Comparison of ENCODE assay signal across 1 cellular context in the genomic region with DNA sequence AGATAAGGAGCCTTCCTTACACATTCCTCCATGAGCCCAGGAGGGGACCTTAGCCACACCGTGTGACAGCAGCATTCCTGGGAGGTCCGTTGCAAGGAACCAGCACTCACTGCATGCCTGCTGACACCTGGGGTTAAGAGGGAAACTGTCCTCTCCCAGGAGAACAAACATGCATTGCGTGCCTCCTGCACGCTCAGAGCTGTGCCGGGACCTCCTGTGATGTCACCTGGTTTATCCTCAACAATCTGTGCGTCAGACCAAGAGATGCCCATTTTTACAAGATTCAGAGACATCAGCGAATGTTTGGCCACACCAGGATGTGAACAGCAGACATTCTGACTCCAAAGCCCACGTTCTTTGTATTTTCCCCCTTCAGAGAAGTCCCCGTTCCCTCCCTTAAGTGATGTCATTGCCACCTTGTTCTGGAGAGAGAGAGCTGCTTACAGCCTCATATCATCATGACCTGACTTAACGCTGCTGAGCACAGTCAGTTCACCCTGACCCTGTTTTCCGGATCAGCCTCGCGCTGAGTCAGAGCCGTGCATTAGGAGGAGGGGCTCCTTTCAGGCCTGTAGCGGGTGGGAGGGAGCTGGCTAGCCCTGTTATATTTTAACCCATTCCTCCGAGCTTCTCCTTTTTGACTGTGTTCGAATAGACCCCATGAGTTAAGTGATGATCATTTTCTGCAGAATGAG.
A peak's percentile ranks its signal among the peaks of the same experiment; 100 is the strongest.
TF ChIP-seq lines count a peak whose summit lies in the region.

No MANE protein-coding gene starts in this region.

TF ChIP-seq in HepG2, 621 proteins besides CTCF, POLR2A, EP300 and RAD21 (continued from another document and continues in another):
- TF ChIP-seq, protein P1, sequence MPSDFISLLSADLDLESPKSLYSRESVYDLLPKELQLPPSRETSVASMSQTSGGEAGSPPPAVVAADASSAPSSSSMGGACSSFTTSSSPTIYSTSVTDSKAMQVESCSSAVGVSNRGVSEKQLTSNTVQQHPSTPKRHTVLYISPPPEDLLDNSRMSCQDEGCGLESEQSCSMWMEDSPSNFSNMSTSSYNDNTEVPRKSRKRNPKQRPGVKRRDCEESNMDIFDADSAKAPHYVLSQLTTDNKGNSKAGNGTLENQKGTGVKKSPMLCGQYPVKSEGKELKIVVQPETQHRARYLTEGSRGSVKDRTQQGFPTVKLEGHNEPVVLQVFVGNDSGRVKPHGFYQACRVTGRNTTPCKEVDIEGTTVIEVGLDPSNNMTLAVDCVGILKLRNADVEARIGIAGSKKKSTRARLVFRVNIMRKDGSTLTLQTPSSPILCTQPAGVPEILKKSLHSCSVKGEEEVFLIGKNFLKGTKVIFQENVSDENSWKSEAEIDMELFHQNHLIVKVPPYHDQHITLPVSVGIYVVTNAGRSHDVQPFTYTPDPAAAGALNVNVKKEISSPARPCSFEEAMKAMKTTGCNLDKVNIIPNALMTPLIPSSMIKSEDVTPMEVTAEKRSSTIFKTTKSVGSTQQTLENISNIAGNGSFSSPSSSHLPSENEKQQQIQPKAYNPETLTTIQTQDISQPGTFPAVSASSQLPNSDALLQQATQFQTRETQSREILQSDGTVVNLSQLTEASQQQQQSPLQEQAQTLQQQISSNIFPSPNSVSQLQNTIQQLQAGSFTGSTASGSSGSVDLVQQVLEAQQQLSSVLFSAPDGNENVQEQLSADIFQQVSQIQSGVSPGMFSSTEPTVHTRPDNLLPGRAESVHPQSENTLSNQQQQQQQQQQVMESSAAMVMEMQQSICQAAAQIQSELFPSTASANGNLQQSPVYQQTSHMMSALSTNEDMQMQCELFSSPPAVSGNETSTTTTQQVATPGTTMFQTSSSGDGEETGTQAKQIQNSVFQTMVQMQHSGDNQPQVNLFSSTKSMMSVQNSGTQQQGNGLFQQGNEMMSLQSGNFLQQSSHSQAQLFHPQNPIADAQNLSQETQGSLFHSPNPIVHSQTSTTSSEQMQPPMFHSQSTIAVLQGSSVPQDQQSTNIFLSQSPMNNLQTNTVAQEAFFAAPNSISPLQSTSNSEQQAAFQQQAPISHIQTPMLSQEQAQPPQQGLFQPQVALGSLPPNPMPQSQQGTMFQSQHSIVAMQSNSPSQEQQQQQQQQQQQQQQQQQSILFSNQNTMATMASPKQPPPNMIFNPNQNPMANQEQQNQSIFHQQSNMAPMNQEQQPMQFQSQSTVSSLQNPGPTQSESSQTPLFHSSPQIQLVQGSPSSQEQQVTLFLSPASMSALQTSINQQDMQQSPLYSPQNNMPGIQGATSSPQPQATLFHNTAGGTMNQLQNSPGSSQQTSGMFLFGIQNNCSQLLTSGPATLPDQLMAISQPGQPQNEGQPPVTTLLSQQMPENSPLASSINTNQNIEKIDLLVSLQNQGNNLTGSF (CRISPR knock-in tag; IDR thresholded peaks at IDR 0.05): no peak
- TF ChIP-seq, protein P2, sequence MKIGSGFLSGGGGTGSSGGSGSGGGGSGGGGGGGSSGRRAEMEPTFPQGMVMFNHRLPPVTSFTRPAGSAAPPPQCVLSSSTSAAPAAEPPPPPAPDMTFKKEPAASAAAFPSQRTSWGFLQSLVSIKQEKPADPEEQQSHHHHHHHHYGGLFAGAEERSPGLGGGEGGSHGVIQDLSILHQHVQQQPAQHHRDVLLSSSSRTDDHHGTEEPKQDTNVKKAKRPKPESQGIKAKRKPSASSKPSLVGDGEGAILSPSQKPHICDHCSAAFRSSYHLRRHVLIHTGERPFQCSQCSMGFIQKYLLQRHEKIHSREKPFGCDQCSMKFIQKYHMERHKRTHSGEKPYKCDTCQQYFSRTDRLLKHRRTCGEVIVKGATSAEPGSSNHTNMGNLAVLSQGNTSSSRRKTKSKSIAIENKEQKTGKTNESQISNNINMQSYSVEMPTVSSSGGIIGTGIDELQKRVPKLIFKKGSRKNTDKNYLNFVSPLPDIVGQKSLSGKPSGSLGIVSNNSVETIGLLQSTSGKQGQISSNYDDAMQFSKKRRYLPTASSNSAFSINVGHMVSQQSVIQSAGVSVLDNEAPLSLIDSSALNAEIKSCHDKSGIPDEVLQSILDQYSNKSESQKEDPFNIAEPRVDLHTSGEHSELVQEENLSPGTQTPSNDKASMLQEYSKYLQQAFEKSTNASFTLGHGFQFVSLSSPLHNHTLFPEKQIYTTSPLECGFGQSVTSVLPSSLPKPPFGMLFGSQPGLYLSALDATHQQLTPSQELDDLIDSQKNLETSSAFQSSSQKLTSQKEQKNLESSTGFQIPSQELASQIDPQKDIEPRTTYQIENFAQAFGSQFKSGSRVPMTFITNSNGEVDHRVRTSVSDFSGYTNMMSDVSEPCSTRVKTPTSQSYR (CRISPR knock-in tag; IDR thresholded peaks at IDR 0.05; ENCODE audit: borderline replicate concordance): no peak
- TF ChIP-seq CCDC6 (CRISPR knock-in tag; IDR thresholded peaks at IDR 0.05): peak; percentile 63; the same call in 1 of the 2 replicates
- no peak for TF ChIP-seq ZNF644 (CRISPR knock-in tag; IDR thresholded peaks at IDR 0.05; ENCODE audit: low read depth)
- peak; percentile 23; the same call in 1 of the 2 replicates for TF ChIP-seq KLF6 (CRISPR knock-in tag; IDR thresholded peaks at IDR 0.05)
- TF ChIP-seq CC2D1A (CRISPR knock-in tag; IDR thresholded peaks at IDR 0.05): no peak
- TF ChIP-seq, protein P3, sequence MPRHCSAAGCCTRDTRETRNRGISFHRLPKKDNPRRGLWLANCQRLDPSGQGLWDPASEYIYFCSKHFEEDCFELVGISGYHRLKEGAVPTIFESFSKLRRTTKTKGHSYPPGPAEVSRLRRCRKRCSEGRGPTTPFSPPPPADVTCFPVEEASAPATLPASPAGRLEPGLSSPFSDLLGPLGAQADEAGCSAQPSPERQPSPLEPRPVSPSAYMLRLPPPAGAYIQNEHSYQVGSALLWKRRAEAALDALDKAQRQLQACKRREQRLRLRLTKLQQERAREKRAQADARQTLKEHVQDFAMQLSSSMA (CRISPR knock-in tag; IDR thresholded peaks at IDR 0.05): no peak
- peak; percentile 23 for TF ChIP-seq XRCC5 (optimal IDR thresholded peaks at IDR 0.05; ENCODE audit: low read length)
- 0 out of 2 replicates have a peak, but pooled peaks have one; percentile 46 for TF ChIP-seq MIER2 (CRISPR knock-in tag; IDR thresholded peaks at IDR 0.05)
- 0 out of 2 replicates have a peak, but pooled peaks have one; percentile 50 for TF ChIP-seq ZNF451 (CRISPR knock-in tag; IDR thresholded peaks at IDR 0.05)
- TF ChIP-seq, protein P4, sequence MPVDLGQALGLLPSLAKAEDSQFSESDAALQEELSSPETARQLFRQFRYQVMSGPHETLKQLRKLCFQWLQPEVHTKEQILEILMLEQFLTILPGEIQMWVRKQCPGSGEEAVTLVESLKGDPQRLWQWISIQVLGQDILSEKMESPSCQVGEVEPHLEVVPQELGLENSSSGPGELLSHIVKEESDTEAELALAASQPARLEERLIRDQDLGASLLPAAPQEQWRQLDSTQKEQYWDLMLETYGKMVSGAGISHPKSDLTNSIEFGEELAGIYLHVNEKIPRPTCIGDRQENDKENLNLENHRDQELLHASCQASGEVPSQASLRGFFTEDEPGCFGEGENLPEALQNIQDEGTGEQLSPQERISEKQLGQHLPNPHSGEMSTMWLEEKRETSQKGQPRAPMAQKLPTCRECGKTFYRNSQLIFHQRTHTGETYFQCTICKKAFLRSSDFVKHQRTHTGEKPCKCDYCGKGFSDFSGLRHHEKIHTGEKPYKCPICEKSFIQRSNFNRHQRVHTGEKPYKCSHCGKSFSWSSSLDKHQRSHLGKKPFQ (CRISPR knock-in tag; IDR thresholded peaks at IDR 0.05; ENCODE audit: insufficient replicate concordance): peak; percentile 53
- TF ChIP-seq HNRNPLL (IDR thresholded peaks at IDR 0.05; ENCODE audit: low read depth, low read length, poor library complexity, severe bottlenecking): no peak
- no peak; the same call in 1 of the 2 replicates for TF ChIP-seq ZNF350 (CRISPR knock-in tag; IDR thresholded peaks at IDR 0.05; ENCODE audit: borderline replicate concordance, low read depth)
- TF ChIP-seq, protein P5, sequence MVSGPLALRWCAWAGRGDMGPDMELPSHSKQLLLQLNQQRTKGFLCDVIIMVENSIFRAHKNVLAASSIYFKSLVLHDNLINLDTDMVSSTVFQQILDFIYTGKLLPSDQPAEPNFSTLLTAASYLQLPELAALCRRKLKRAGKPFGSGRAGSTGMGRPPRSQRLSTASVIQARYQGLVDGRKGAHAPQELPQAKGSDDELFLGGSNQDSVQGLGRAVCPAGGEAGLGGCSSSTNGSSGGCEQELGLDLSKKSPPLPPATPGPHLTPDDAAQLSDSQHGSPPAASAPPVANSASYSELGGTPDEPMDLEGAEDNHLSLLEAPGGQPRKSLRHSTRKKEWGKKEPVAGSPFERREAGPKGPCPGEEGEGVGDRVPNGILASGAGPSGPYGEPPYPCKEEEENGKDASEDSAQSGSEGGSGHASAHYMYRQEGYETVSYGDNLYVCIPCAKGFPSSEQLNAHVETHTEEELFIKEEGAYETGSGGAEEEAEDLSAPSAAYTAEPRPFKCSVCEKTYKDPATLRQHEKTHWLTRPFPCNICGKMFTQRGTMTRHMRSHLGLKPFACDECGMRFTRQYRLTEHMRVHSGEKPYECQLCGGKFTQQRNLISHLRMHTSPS (CRISPR knock-in tag; IDR thresholded peaks at IDR 0.05; ENCODE audit: low read depth): 0 out of 2 replicates have a peak, but pooled peaks have one; percentile 14
- peak; percentile 84 for TF ChIP-seq CREB1 (IDR thresholded peaks at IDR 0.05)
- TF ChIP-seq CREB1 (CRISPR knock-in tag; IDR thresholded peaks at IDR 0.05): peak; percentile 89
- TF ChIP-seq ZNF263 (CRISPR knock-in tag; IDR thresholded peaks at IDR 0.05): no peak
- TF ChIP-seq, protein P6, sequence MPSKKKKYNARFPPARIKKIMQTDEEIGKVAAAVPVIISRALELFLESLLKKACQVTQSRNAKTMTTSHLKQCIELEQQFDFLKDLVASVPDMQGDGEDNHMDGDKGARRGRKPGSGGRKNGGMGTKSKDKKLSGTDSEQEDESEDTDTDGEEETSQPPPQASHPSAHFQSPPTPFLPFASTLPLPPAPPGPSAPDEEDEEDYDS (CRISPR knock-in tag; IDR thresholded peaks at IDR 0.05): no peak
- TF ChIP-seq, protein P7, sequence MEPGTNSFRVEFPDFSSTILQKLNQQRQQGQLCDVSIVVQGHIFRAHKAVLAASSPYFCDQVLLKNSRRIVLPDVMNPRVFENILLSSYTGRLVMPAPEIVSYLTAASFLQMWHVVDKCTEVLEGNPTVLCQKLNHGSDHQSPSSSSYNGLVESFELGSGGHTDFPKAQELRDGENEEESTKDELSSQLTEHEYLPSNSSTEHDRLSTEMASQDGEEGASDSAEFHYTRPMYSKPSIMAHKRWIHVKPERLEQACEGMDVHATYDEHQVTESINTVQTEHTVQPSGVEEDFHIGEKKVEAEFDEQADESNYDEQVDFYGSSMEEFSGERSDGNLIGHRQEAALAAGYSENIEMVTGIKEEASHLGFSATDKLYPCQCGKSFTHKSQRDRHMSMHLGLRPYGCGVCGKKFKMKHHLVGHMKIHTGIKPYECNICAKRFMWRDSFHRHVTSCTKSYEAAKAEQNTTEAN (CRISPR knock-in tag; conservative IDR thresholded peaks at IDR 0.05): no peak
- peak; percentile 40 for TF ChIP-seq MAFF (IDR thresholded peaks at IDR 0.05; ENCODE audit: low read depth, low read length)
- no peak for TF ChIP-seq RFX3 (CRISPR knock-in tag; IDR thresholded peaks at IDR 0.05)
- peak; percentile 50 for TF ChIP-seq ATF7 (IDR thresholded peaks at IDR 0.05)
- peak; percentile 77 for TF ChIP-seq ATF7 (CRISPR knock-in tag; IDR thresholded peaks at IDR 0.05)
- peak; percentile 56 for TF ChIP-seq RXRA (CRISPR knock-in tag; IDR thresholded peaks at IDR 0.05)
- no peak for TF ChIP-seq KLF13 (CRISPR knock-in tag; IDR thresholded peaks at IDR 0.05)
- peak; percentile 95 for TF ChIP-seq ZNF652 (CRISPR knock-in tag; IDR thresholded peaks at IDR 0.05; ENCODE audit: borderline replicate concordance, low read depth)
- no peak for TF ChIP-seq PHF5A (CRISPR knock-in tag; IDR thresholded peaks at IDR 0.05; ENCODE audit: low read depth, unreplicated experiment)
- 0 out of 2 replicates have a peak, but pooled peaks have one; percentile 28 for TF ChIP-seq KMT2A (CRISPR knock-in tag; IDR thresholded peaks at IDR 0.05)
- TF ChIP-seq THAP11 (CRISPR knock-in tag; IDR thresholded peaks at IDR 0.05): 0 out of 2 replicates have a peak, but pooled peaks have one; percentile 10
- peak; percentile 16; the same call in 1 of the 2 replicates for TF ChIP-seq SIN3A (IDR thresholded peaks at IDR 0.05; ENCODE audit: borderline replicate concordance, low read depth, low read length)
- TF ChIP-seq, protein P8, sequence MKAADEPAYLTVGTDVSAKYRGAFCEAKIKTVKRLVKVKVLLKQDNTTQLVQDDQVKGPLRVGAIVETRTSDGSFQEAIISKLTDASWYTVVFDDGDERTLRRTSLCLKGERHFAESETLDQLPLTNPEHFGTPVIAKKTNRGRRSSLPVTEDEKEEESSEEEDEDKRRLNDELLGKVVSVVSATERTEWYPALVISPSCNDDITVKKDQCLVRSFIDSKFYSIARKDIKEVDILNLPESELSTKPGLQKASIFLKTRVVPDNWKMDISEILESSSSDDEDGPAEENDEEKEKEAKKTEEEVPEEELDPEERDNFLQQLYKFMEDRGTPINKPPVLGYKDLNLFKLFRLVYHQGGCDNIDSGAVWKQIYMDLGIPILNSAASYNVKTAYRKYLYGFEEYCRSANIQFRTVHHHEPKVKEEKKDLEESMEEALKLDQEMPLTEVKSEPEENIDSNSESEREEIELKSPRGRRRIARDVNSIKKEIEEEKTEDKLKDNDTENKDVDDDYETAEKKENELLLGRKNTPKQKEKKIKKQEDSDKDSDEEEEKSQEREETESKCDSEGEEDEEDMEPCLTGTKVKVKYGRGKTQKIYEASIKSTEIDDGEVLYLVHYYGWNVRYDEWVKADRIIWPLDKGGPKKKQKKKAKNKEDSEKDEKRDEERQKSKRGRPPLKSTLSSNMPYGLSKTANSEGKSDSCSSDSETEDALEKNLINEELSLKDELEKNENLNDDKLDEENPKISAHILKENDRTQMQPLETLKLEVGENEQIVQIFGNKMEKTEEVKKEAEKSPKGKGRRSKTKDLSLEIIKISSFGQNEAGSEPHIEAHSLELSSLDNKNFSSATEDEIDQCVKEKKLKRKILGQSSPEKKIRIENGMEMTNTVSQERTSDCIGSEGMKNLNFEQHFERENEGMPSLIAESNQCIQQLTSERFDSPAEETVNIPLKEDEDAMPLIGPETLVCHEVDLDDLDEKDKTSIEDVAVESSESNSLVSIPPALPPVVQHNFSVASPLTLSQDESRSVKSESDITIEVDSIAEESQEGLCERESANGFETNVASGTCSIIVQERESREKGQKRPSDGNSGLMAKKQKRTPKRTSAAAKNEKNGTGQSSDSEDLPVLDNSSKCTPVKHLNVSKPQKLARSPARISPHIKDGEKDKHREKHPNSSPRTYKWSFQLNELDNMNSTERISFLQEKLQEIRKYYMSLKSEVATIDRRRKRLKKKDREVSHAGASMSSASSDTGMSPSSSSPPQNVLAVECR (CRISPR knock-in tag; IDR thresholded peaks at IDR 0.05; ENCODE audit: borderline replicate concordance): peak; percentile 64
- 0 out of 2 replicates have a peak, but pooled peaks have one; percentile 41 for TF ChIP-seq JUN (CRISPR knock-in tag; IDR thresholded peaks at IDR 0.05)
